Comparison of ENCODE assay signal across 28 cellular contexts in genomic region chr17:69679839-69680238, GRCh38.
"Had no signal": no experiment of that assay in that cellular context is flagged by ENCODE, and none has a peak within 500 bp of the region (broad histone marks: within the 10 kb centered on the region; RNA-seq: fewer than 3 reads in every experiment).

No MANE protein-coding gene starts in this region.

- H3K27ac Mint-ChIP-seq: naive thymus-derived CD8-positive, alpha-beta T cell; nephron; stimulated activated effector memory CD8-positive, alpha-beta T cell treated with anti-CD3 and anti-CD28 coated beads, Interleukin-12 subunit alpha, Interleukin-12 subunit beta, amount 100 ng/mL, for 72 hours; stimulated activated naive B cell treated with anti-CD40 and anti-IgM and Interleukin-4, amounts not matched to agents 10 μg/mL and 1 μg/mL and 100 μg/mL, for 72 hours; stimulated activated naive CD8-positive, alpha-beta T cell treated with anti-CD3 and anti-CD28 coated beads, Interleukin-15, Interleukin-2, amounts not matched to agents 100 ng/mL and 50 ng/mL, for 24 hours had no signal

- H3K27me3 ChIP-seq: neutrophil, pancreas, right atrium auricular region, right lobe of liver, sigmoid colon, stomach, thyroid gland, tibial nerve, upper lobe of left lung, vagina had no signal

- H3K4me3 Mint-ChIP-seq: naive thymus-derived CD8-positive, alpha-beta T cell; nephron; neural crest cell; stimulated activated effector memory CD8-positive, alpha-beta T cell treated with anti-CD3 and anti-CD28 coated beads, Interleukin-12 subunit alpha, Interleukin-12 subunit beta, amount 100 ng/mL, for 72 hours; stimulated activated naive B cell treated with anti-CD40 and anti-IgM and Interleukin-4, amounts not matched to agents 10 μg/mL and 1 μg/mL and 100 μg/mL, for 72 hours; stimulated activated naive CD8-positive, alpha-beta T cell treated with anti-CD3 and anti-CD28 coated beads, Interleukin-15, Interleukin-2, amounts not matched to agents 100 ng/mL and 50 ng/mL, for 24 hours had no signal

- H3K27ac ChIP-seq: neutrophil, pancreas, prostate gland, right atrium auricular region, right lobe of liver, sigmoid colon, stomach, thoracic aorta, thyroid gland, tibial nerve, upper lobe of left lung, vagina had no signal

- H3K9me3 Mint-ChIP-seq: stimulated activated effector memory CD8-positive, alpha-beta T cell treated with anti-CD3 and anti-CD28 coated beads, Interleukin-12 subunit alpha, Interleukin-12 subunit beta, amount 100 ng/mL, for 72 hours had no signal

- DNase-seq: naive thymus-derived CD8-positive, alpha-beta T cell; nucleus accumbens; pancreas; retina; right lobe of liver; sigmoid colon; small intestine; stimulated activated CD4-positive, alpha-beta T cell treated with anti-CD3 and anti-CD28 coated beads, Interleukin-15, amount 100 ng/mL, for 24 hours; stimulated activated CD4-positive, alpha-beta T cell treated with anti-CD3 and anti-CD28 coated beads, Interleukin-2, amount 100 ng/mL, for 24 hours; stimulated activated CD4-positive, alpha-beta T cell treated with anti-CD3 and anti-CD28 coated beads, Interleukin-2, amount 100 ng/mL, for 48 hours; stimulated activated CD4-positive, alpha-beta T cell treated with anti-CD3 and anti-CD28 coated beads, Interleukin-4, amount 100 ng/mL, for 24 hours; stimulated activated naive B cell treated with anti-CD40 and anti-IgM and Interleukin-4, amounts not matched to agents 10 μg/mL and 1 μg/mL and 100 μg/mL, for 72 hours; stimulated activated naive CD4-positive, alpha-beta T cell treated with Interleukin-2 at 50 U/mL for 16 hours; stomach; thyroid gland; trophoblast cell; upper lobe of left lung had no signal

- H3K27me3 Mint-ChIP-seq: stimulated activated naive B cell treated with anti-CD40 and anti-IgM and Interleukin-4, amounts not matched to agents 10 μg/mL and 1 μg/mL and 100 μg/mL, for 72 hours; stimulated activated naive CD8-positive, alpha-beta T cell treated with anti-CD3 and anti-CD28 coated beads, Interleukin-15, Interleukin-2, amounts not matched to agents 100 ng/mL and 50 ng/mL, for 24 hours had no signal

- ATAC-seq: naive thymus-derived CD8-positive, alpha-beta T cell; pancreas; right lobe of liver; stimulated activated effector memory CD8-positive, alpha-beta T cell treated with anti-CD3 and anti-CD28 coated beads, Interleukin-12 subunit alpha, Interleukin-12 subunit beta, amount 100 ng/mL, for 72 hours; stimulated activated naive B cell treated with anti-CD40 and anti-IgM and Interleukin-4, amounts not matched to agents 10 μg/mL and 1 μg/mL and 100 μg/mL, for 72 hours had no signal

- H3K9me3 ChIP-seq: neutrophil, pancreas, prostate gland, right atrium auricular region, right lobe of liver, sigmoid colon, stomach, thoracic aorta, thyroid gland, upper lobe of left lung, vagina had no signal

- FAIRE-seq: pancreas, small intestine, urothelium cell line had no signal

- H3K36me3 ChIP-seq: neutrophil, pancreas, prostate gland, right atrium auricular region, right lobe of liver, sigmoid colon, stomach, thoracic aorta, thyroid gland, tibial nerve, upper lobe of left lung, vagina had no signal

- H3K4me3 ChIP-seq: pancreas, prostate gland, right atrium auricular region, right lobe of liver, sigmoid colon, stomach, thoracic aorta, thyroid gland, tibial nerve, upper lobe of left lung, vagina had no signal

- H3K4me1 Mint-ChIP-seq: naive thymus-derived CD8-positive, alpha-beta T cell; nephron; stimulated activated effector memory CD8-positive, alpha-beta T cell treated with anti-CD3 and anti-CD28 coated beads, Interleukin-12 subunit alpha, Interleukin-12 subunit beta, amount 100 ng/mL, for 72 hours; stimulated activated naive B cell treated with anti-CD40 and anti-IgM and Interleukin-4, amounts not matched to agents 10 μg/mL and 1 μg/mL and 100 μg/mL, for 72 hours had no signal

- H3K4me1 ChIP-seq: pancreas, prostate gland, right atrium auricular region, right lobe of liver, sigmoid colon, stomach, thyroid gland, tibial nerve, upper lobe of left lung, vagina had no signal

- H3K36me3 Mint-ChIP-seq: naive thymus-derived CD8-positive, alpha-beta T cell; stimulated activated effector memory CD8-positive, alpha-beta T cell treated with anti-CD3 and anti-CD28 coated beads, Interleukin-12 subunit alpha, Interleukin-12 subunit beta, amount 100 ng/mL, for 72 hours had no signal
